In genomic region chr6:138105446-138105845, GRCh38 we compare ENCODE assay signal across 1 cellular context.
TF ChIP-seq lines count a peak whose summit lies in the region.

No MANE protein-coding gene starts in this region.

TF ChIP-seq in HepG2, 621 proteins besides CTCF, POLR2A, EP300 and RAD21 (continued from another document and continues in another):
- TF ChIP-seq ZNF737 (CRISPR knock-in tag; IDR thresholded peaks at IDR 0.05; ENCODE audit: borderline replicate concordance) (no peak), ZBTB7B (CRISPR knock-in tag; IDR thresholded peaks at IDR 0.05) (no peak), RFXANK (CRISPR knock-in tag; IDR thresholded peaks at IDR 0.05) (no peak), MTF2 (CRISPR knock-in tag; IDR thresholded peaks at IDR 0.05; ENCODE audit: borderline replicate concordance) (no peak), CBFB (CRISPR knock-in tag; IDR thresholded peaks at IDR 0.05) (no peak), PRDM10 (CRISPR knock-in tag; IDR thresholded peaks at IDR 0.05; ENCODE audit: low read depth) (no peak), ZBTB34 (CRISPR knock-in tag; IDR thresholded peaks at IDR 0.05) (no peak), ZSCAN5A (CRISPR knock-in tag; IDR thresholded peaks at IDR 0.05; ENCODE audit: borderline replicate concordance) (no peak), ZNF432 (CRISPR knock-in tag; IDR thresholded peaks at IDR 0.05; ENCODE audit: borderline replicate concordance) (no peak), RNF2 (conservative IDR thresholded peaks at IDR 0.05; ENCODE audit: low read depth) (no peak), GMEB2 (CRISPR knock-in tag; IDR thresholded peaks at IDR 0.05; ENCODE audit: low read depth) (no peak), MXD4 (CRISPR knock-in tag; IDR thresholded peaks at IDR 0.05) (no peak), RXRB (CRISPR knock-in tag; IDR thresholded peaks at IDR 0.05; ENCODE audit: borderline replicate concordance) (peak; percentile 3; the same call in 1 of the 2 replicates), ZNF205 (CRISPR knock-in tag; IDR thresholded peaks at IDR 0.05) (no peak), PPARG (CRISPR knock-in tag; conservative IDR thresholded peaks at IDR 0.05) (no peak), ZNF383 (CRISPR knock-in tag; IDR thresholded peaks at IDR 0.05; ENCODE audit: borderline replicate concordance) (no peak), THYN1 (CRISPR knock-in tag; IDR thresholded peaks at IDR 0.05; ENCODE audit: borderline replicate concordance, low read depth) (no peak), HMGXB3 (CRISPR knock-in tag; IDR thresholded peaks at IDR 0.05; ENCODE audit: borderline replicate concordance) (no peak), ZC3H13 (CRISPR knock-in tag; IDR thresholded peaks at IDR 0.05) (no peak), IRX3 (CRISPR knock-in tag; IDR thresholded peaks at IDR 0.05; ENCODE audit: borderline replicate concordance, low read depth) (no peak), SALL1 (CRISPR knock-in tag; IDR thresholded peaks at IDR 0.05) (no peak), PHF8 (CRISPR knock-in tag; IDR thresholded peaks at IDR 0.05) (no peak), THAP7 (CRISPR knock-in tag; IDR thresholded peaks at IDR 0.05) (no peak), MEIS1 (CRISPR knock-in tag; IDR thresholded peaks at IDR 0.05; ENCODE audit: borderline replicate concordance) (no peak), CREBL2 (CRISPR knock-in tag; IDR thresholded peaks at IDR 0.05; ENCODE audit: borderline replicate concordance) (no peak), ZNF710 (CRISPR knock-in tag; IDR thresholded peaks at IDR 0.05; ENCODE audit: borderline replicate concordance) (no peak), ZNF768 (CRISPR knock-in tag; IDR thresholded peaks at IDR 0.05) (no peak), SNAPC4 (CRISPR knock-in tag; IDR thresholded peaks at IDR 0.05) (no peak), BRF2 (CRISPR knock-in tag; IDR thresholded peaks at IDR 0.05) (no peak), AKAP8 (CRISPR knock-in tag; IDR thresholded peaks at IDR 0.05) (no peak), ZNF784 (CRISPR knock-in tag; IDR thresholded peaks at IDR 0.05; ENCODE audit: borderline replicate concordance) (no peak)
